15 cellular contexts compared by ENCODE assay signal in genomic region chr10:121669010-121669366, GRCh38.
DNase-seq lines count a peak whose midpoint lies in the region; ATAC-seq and TF ChIP-seq lines count a peak whose summit lies in the region.
"Had no signal": no experiment of that assay in that cellular context is flagged by ENCODE, and none has a peak within 500 bp of the region (broad histone marks: within the 10 kb centered on the region; RNA-seq: fewer than 3 reads in every experiment).

No MANE protein-coding gene starts in this region.

- no peak for TF ChIP-seq CTCF in esophagus muscularis mucosa (IDR thresholded peaks at IDR 0.05)
- no peak for TF ChIP-seq CTCF in neural progenitor cell (IDR thresholded peaks at IDR 0.05)
- TF ChIP-seq CTCF in vagina (IDR thresholded peaks at IDR 0.05): no peak
- no peak for TF ChIP-seq CTCF in Peyer's patch (IDR thresholded peaks at IDR 0.05)

- DNase-seq in Right ventricle myocardium superior (no peak), left ventricle myocardium superior (no peak), esophagus muscularis mucosa (ENCODE audit: extremely low spot score) (no peak), neural progenitor cell (ENCODE audit: low spot score) (no peak), vagina (ENCODE audit: extremely low spot score in 2 of 2) (no peak), DMS153 (lab: John Stamatoyannopoulos, UW) (no peak), Peyer's patch (no peak), T-helper 2 cell (no peak)
- DNase-seq: CD8-positive, alpha-beta T cell; GM23248; naive B cell; NCI-H1694 treated with DMSO at 0.1 percent for 48 hours; stimulated activated CD4-positive, alpha-beta T cell treated with anti-CD3 and anti-CD28 coated beads, Interleukin-1b, Interleukin-23, amount 100 ng/mL, for 48 hours had no signal

- H3K4me3 ChIP-seq in esophagus muscularis mucosa: peak overlapping the region; percentile 29 to 36 (median 31)
- no peak overlapping the region for H3K4me3 ChIP-seq in neural progenitor cell
- peak overlapping the region in 1 of 2 donors; percentile 13 for H3K4me3 ChIP-seq in vagina
- H3K4me3 ChIP-seq in Peyer's patch: no peak overlapping the region
- H3K4me3 ChIP-seq: GM23248 had no signal

- no peak for TF ChIP-seq EP300 in esophagus muscularis mucosa (IDR thresholded peaks at IDR 0.05)

- peaks cover 16% of the 10 kb centered on the region for H3K27me3 Mint-ChIP-seq in neural progenitor cell (ENCODE audit: insufficient read depth, low read depth)

- no peaks in the 10 kb centered on the region for H3K9me3 ChIP-seq in esophagus muscularis mucosa
- H3K9me3 ChIP-seq in neural progenitor cell (ENCODE audit: low read depth): no peaks in the 10 kb centered on the region
- H3K9me3 ChIP-seq in vagina: no peaks in the 10 kb centered on the region
- H3K9me3 ChIP-seq in Peyer's patch: no peaks in the 10 kb centered on the region

- H3K9me3 Mint-ChIP-seq in neural progenitor cell: peaks cover 10% of the 10 kb centered on the region
- H3K9me3 Mint-ChIP-seq: activated T-helper 2 cell treated with anti-CD3 and anti-CD28 coated beads, Interferon-gamma antibody, Interleukin-2, Interleukin-4, amounts not matched to agents 10 μg/mL and 5 μg/mL and 100 μg/mL, durations not matched to agents 14 hours and 24 hours and 36 hours had no signal

- H4K20me1 ChIP-seq in neural progenitor cell (ENCODE audit: low read depth): no peaks in the 10 kb centered on the region

- 32% methylated on average over 7 of the region's 7 CpGs for WGBS in esophagus muscularis mucosa

- peak overlapping the region; percentile 73 for H2AFZ ChIP-seq in neural progenitor cell (replicated peaks)
- H2AFZ ChIP-seq: GM23248 had no signal

- peak overlapping the region; percentile 54 for H3K27ac Mint-ChIP-seq in neural progenitor cell
- H3K27ac Mint-ChIP-seq: activated T-helper 2 cell treated with anti-CD3 and anti-CD28 coated beads, Interferon-gamma antibody, Interleukin-2, Interleukin-4, amounts not matched to agents 10 μg/mL and 5 μg/mL and 100 μg/mL, durations not matched to agents 14 hours and 24 hours and 36 hours; CD8-positive, alpha-beta T cell; naive B cell had no signal

- no peaks in the 10 kb centered on the region for H3K79me2 ChIP-seq in neural progenitor cell (ENCODE audit: low read depth)

- peaks cover 45% of the 10 kb centered on the region for H3K4me1 Mint-ChIP-seq in neural progenitor cell
- H3K4me1 Mint-ChIP-seq: naive B cell had no signal

- H3K4me1 ChIP-seq in esophagus muscularis mucosa (peaks cover 16 to 36% (median 24%) of the 10 kb centered on the region in 4 donors), neural progenitor cell (peaks cover 32% of the 10 kb centered on the region), vagina (peaks cover 19% of the 10 kb centered on the region), Peyer's patch (peaks cover 0 to 7% (median 0%) of the 10 kb centered on the region in 4 donors)

- H3K4me2 ChIP-seq in neural progenitor cell: peak overlapping the region; percentile 44

- H3K27ac ChIP-seq in esophagus muscularis mucosa (replicated peaks in 1 of 4) (peak overlapping the region; percentile 83 to 91 (median 90)), neural progenitor cell (no peak overlapping the region), vagina (peak overlapping the region; percentile 50), Peyer's patch (peak overlapping the region in 1 of 4 donors; percentile 76)
- H3K27ac ChIP-seq: GM23248, WERI-Rb-1 had no signal

- intact Hi-C loops in Right ventricle myocardium superior (cut with DNase I): no loop called here
- intact Hi-C loops in left ventricle myocardium superior (cut with micrococcal nuclease): no loop called here
- intact Hi-C loops in esophagus muscularis mucosa (cut with DNase I): no loop called here
- intact Hi-C loops in vagina (cut with DNase I): no loop called here

- TF ChIP-seq POLR2A in esophagus muscularis mucosa (IDR thresholded peaks at IDR 0.05; ENCODE audit: low read depth) (no peak), vagina (IDR thresholded peaks at IDR 0.05) (no peak), Peyer's patch (IDR thresholded peaks at IDR 0.05) (no peak)

- H3K4me3 Mint-ChIP-seq in neural progenitor cell: peak overlapping the region; percentile 62
- H3K4me3 Mint-ChIP-seq: CD8-positive, alpha-beta T cell; naive B cell had no signal

- ATAC-seq in Right ventricle myocardium superior (ENCODE audit: poor library complexity): peak; percentile 18
- no peak for ATAC-seq in left ventricle myocardium superior
- ATAC-seq: CD8-positive, alpha-beta T cell had no signal

- H3F3A ChIP-seq in neural progenitor cell (ENCODE audit: low read depth): peaks cover 20% of the 10 kb centered on the region

- peaks cover 4% of the 10 kb centered on the region for H3K36me3 Mint-ChIP-seq in neural progenitor cell
- H3K36me3 Mint-ChIP-seq: CD8-positive, alpha-beta T cell; naive B cell had no signal

- H3K27me3 ChIP-seq in esophagus muscularis mucosa: no peaks in the 10 kb centered on the region
- no peaks in the 10 kb centered on the region for H3K27me3 ChIP-seq in neural progenitor cell
- H3K27me3 ChIP-seq in vagina: no peaks in the 10 kb centered on the region
- H3K27me3 ChIP-seq in Peyer's patch: no peaks in the 10 kb centered on the region

- no peaks in the 10 kb centered on the region for H3K36me3 ChIP-seq in esophagus muscularis mucosa
- H3K36me3 ChIP-seq in neural progenitor cell: no peaks in the 10 kb centered on the region
- H3K36me3 ChIP-seq in vagina: no peaks in the 10 kb centered on the region
- H3K36me3 ChIP-seq in Peyer's patch: no peaks in the 10 kb centered on the region
- H3K36me3 ChIP-seq: WERI-Rb-1 had no signal

- no peak overlapping the region for H3K9ac ChIP-seq in neural progenitor cell
- H3K9ac ChIP-seq: GM23248 had no signal

Comparison
In these comparisons a context has a peak if more than half of its experiments do, and no peak if none do; other contexts are left out.
1. H3K4me3 ChIP-seq: peak in esophagus muscularis mucosa (4 of 4); none in neural progenitor cell (single experiment) and Peyer's patch (0 of 4).